Comparison of ENCODE assay signal across 9 cellular contexts in the genomic region with DNA sequence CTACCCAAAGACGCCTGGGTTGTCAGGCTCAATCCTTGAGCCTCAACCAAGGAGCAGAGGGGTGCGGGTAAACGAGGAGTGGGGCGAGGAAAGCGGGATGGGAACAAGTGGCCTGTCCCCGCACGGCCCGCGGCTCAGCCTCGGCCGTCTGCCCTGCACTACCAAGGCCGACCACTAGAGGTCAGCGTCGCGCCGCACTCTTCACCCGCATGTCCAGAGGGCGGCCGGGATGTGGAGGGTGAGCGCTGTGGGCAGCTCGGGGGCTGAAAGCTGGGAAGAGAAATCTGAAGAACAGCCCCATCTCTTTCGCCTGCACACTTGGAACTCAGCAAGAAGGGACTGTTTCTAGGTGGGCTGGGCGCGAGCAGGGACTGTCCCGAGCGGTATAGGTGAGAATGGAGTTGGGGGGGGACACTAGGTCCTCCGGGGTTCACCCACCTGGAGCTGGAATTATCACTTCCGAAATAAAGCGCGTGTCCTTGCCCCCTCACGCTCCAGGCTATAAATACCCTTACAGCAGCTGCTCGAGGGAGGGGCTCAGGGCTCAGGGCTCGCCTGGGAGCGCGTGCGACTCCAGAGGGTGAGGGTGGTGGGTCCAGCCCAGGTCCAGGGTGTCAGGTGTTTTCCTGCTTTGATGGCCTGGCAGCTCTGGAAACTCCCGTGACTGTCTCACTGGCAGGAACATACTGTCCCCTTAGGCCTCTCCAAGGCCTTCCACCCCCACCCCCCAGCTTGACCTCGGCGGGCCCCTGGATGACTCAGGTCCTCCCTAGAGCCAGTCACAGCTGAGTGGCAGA. TPM values are rescaled to one million over a fixed set of nuclear protein-coding genes. Genes with fewer than 3 reads are reported as not detected.
A peak's percentile ranks its signal among the peaks of the same experiment; 100 is the strongest.
DNase-seq lines count a peak whose midpoint lies in the region; ATAC-seq, FAIRE-seq and TF ChIP-seq lines count a peak whose summit lies in the region.
"Had no signal": no experiment of that assay in that cellular context is flagged by ENCODE, and none has a peak within 500 bp of the region (broad histone marks: within the 10 kb centered on the region; RNA-seq: fewer than 3 reads in every experiment).

No MANE protein-coding gene starts in this region.

- peak; percentile 88 for FAIRE-seq in GM19239 (lab: Jason Lieb, UNC)
- FAIRE-seq: islet of Langerhans had no signal

- intact Hi-C loops in CD14-positive monocyte (cut with micrococcal nuclease): loop anchor here (5.0 to 10.0 kb wide), 2 partner anchors 109 to 381 kb away; no protein-coding TSS in a partner anchor

- peaks cover 6 to 8% of the 10 kb centered on the region in 2 donors for H3K4me1 ChIP-seq in esophagus (ENCODE audit: control insufficient read depth in 2 of 2, insufficient read depth in 2 of 2, low read length in 1 of 2)
- peaks cover 13% of the 10 kb centered on the region for H3K4me1 ChIP-seq in mucosa of stomach (ENCODE audit: control insufficient read depth, insufficient read depth, low read length)

- 8% methylated on average over 38 to 39 of the region's 39 CpGs for WGBS in esophagus, 2 donors

- H3K36me3 ChIP-seq in esophagus (ENCODE audit: control insufficient read depth in 2 of 2, insufficient read depth in 2 of 2, low read length in 1 of 2) (no peaks in the 10 kb centered on the region), mucosa of stomach (ENCODE audit: control insufficient read depth, insufficient read depth, low read length) (no peaks in the 10 kb centered on the region)

- TF ChIP-seq CTCF in CD14-positive monocyte (IDR thresholded peaks at IDR 0.05): peak; percentile 98

- H3K4me3 ChIP-seq in esophagus (ENCODE audit: low read depth in 1 of 2, low read length in 2 of 2) (peak overlapping the region; percentile 62 to 74), mucosa of stomach (ENCODE audit: low read length) (peak overlapping the region; percentile 87)

- H3K27ac ChIP-seq in esophagus (ENCODE audit: low read depth in 2 of 2, low read length in 1 of 2): peak overlapping the region; percentile 56 to 60

- no peaks in the 10 kb centered on the region for H3K27me3 ChIP-seq in esophagus (ENCODE audit: control insufficient read depth in 1 of 2, insufficient read depth in 2 of 2, low read length in 2 of 2)
- peaks cover 29% of the 10 kb centered on the region for H3K27me3 ChIP-seq in mucosa of stomach (ENCODE audit: control insufficient read depth, insufficient read depth, low read length)

- H3K27me3 Mint-ChIP-seq in CD14-positive monocyte (ENCODE audit: low read depth in 3 of 3): peaks cover 25 to 33% (median 26%) of the 10 kb centered on the region in 3 donors
- H3K27me3 Mint-ChIP-seq in activated T-cell treated with anti-CD3 and anti-CD28 coated beads, Interleukin-2, amount 50 U/mL, for 24 hours: peaks cover 10% of the 10 kb centered on the region

- peaks cover 0 to 5% (median 0%) of the 10 kb centered on the region in 7 donors for H3K9me3 Mint-ChIP-seq in CD14-positive monocyte
- no peaks in the 10 kb centered on the region for H3K9me3 Mint-ChIP-seq in activated T-cell treated with anti-CD3 and anti-CD28 coated beads, Interleukin-2, amount 50 U/mL, for 24 hours

- DNase-seq in CD14-positive monocyte (ENCODE audit: low spot score): peak; percentile 69
- peak; percentile 92 for DNase-seq in GM19239 (ENCODE audit: insufficient read length, low spot score)
- peak; percentile 36 for DNase-seq in NOMO-1 treated with dmso at 0.1 percent for 144 hours (lab: John Stamatoyannopoulos, UW; ENCODE audit: unreplicated experiment)
- DNase-seq in activated T-cell treated with anti-CD3 and anti-CD28 coated beads, Interleukin-2, amount 50 U/mL, for 24 hours: peak; percentile 91
- DNase-seq in stimulated activated CD8-positive, alpha-beta memory T cell treated with anti-CD3 and anti-CD28 coated beads, Interleukin-4, amount 100 ng/mL, for 4 hours (ENCODE audit: low read depth in 2 of 2, low spot score in 1 of 2): peak; percentile 33 to 57

- ATAC-seq in HG03432 (IDR thresholded peaks at IDR 0.05; ENCODE audit: unreplicated experiment): peak; percentile 68

- H3K4me1 Mint-ChIP-seq in CD14-positive monocyte: peaks cover 15% of the 10 kb centered on the region
- peaks cover 23% of the 10 kb centered on the region for H3K4me1 Mint-ChIP-seq in activated T-cell treated with anti-CD3 and anti-CD28 coated beads, Interleukin-2, amount 50 U/mL, for 24 hours (ENCODE audit: low read depth)

- H3K4me3 Mint-ChIP-seq in CD14-positive monocyte: peak overlapping the region; percentile 95 to 96
- H3K4me3 Mint-ChIP-seq in activated T-cell treated with anti-CD3 and anti-CD28 coated beads, Interleukin-2, amount 50 U/mL, for 24 hours: peak overlapping the region; percentile 87

- H3K9me3 ChIP-seq in esophagus (ENCODE audit: control insufficient read depth in 2 of 2, insufficient read depth in 1 of 2, low read depth in 1 of 2, low read length in 1 of 2): no peaks in the 10 kb centered on the region
- no peaks in the 10 kb centered on the region for H3K9me3 ChIP-seq in mucosa of stomach (ENCODE audit: control insufficient read depth, low read length)

- H3K27ac Mint-ChIP-seq in CD14-positive monocyte: peak overlapping the region in 5 of 7 donors; percentile 54 to 91 (median 88)
- peak overlapping the region; percentile 89 for H3K27ac Mint-ChIP-seq in activated T-cell treated with anti-CD3 and anti-CD28 coated beads, Interleukin-2, amount 50 U/mL, for 24 hours

- no peaks in the 10 kb centered on the region for H3K36me3 Mint-ChIP-seq in CD14-positive monocyte
- peaks cover 3% of the 10 kb centered on the region for H3K36me3 Mint-ChIP-seq in activated T-cell treated with anti-CD3 and anti-CD28 coated beads, Interleukin-2, amount 50 U/mL, for 24 hours (ENCODE audit: low read depth)

- peak overlapping the region; percentile 71 for H3K9ac ChIP-seq in mucosa of stomach (ENCODE audit: low read length)

RNA-seq across cellular contexts. Expression of gene SLC30A2, which starts 9.8 kb away (rescaled TPM):
- polyA plus RNA-seq in CD14-positive monocyte: not detected
- under 1 TPM in 1 of 2 donors, not detected in 1; 0.01 TPM for polyA plus RNA-seq in esophagus

RNA-seq across cellular contexts. Expression of gene EXTL1, which starts 14.6 kb away (rescaled TPM):
- not detected for polyA plus RNA-seq in CD14-positive monocyte
- polyA plus RNA-seq in esophagus: under 1 TPM; 0.09 to 0.45 TPM

RNA-seq across cellular contexts. Expression of gene TRIM63, which starts 31.3 kb away (rescaled TPM):
- polyA plus RNA-seq in CD14-positive monocyte (not detected), esophagus (under 1 TPM; 0.10 to 0.19 TPM)

RNA-seq across cellular contexts. Expression of gene PAFAH2, which starts 38.3 kb away (rescaled TPM):
- polyA plus RNA-seq in CD14-positive monocyte (1 to 10 TPM; 6.4 to 9.2 TPM), esophagus (1 to 10 TPM; 5.7 to 5.8 TPM)

Comparison
In these comparisons a context has a peak if more than half of its experiments do, and no peak if none do; other contexts are left out.
1. Peak in every context shown above with its lines: DNase-seq, ATAC-seq, H3K4me3 ChIP-seq and H3K27ac ChIP-seq.
2. DNase-seq: peak in every context shown above with its lines; median percentile 92 in GM19239; 91 in activated T-cell treated with anti-CD3 and anti-CD28 coated beads, Interleukin-2, amount 50 U/mL, for 24 hours; 69 in CD14-positive monocyte; 45 in stimulated activated CD8-positive, alpha-beta memory T cell treated with anti-CD3 and anti-CD28 coated beads, Interleukin-4, amount 100 ng/mL, for 4 hours; 36 in NOMO-1 treated with dmso at 0.1 percent for 144 hours.